14 cellular contexts compared by ENCODE assay signal in the genomic region with DNA sequence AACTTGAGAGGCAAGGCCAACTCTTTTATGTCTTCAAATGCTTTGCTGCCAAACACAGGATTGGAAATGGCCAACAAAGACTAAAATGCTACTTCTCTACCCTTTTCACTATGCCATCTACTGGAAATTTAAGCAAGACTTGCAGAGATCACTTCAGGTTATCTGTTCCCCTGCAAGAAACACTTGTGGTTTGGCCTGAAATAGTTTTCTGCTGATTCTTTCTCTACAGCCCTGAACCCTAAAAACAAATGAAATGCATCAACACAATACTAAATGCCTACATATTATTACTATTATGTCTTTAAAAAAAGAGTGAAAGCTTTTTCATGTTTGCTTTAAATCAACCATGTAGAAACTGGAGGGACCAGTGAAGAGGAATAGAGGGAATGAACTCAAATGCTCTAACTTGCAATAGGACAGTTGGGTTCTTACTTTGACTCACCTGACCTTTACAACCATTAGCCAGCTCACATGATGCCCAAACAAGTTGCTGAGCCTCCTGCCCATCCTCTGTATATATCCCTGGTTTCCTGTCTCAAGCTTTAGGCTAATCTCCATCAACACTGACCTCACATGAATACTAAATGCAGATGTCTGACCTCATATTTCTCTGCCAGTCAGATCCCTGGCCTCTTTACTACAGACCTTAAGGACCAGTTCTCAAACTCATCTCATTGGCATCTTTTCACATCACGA. TPM values are rescaled to one million over a fixed set of nuclear protein-coding genes. Genes with fewer than 3 reads are reported as not detected.
A peak's percentile ranks its signal among the peaks of the same experiment; 100 is the strongest.
DNase-seq lines count a peak whose midpoint lies in the region; ATAC-seq and TF ChIP-seq lines count a peak whose summit lies in the region.
"Had no signal": no experiment of that assay in that cellular context is flagged by ENCODE, and none has a peak within 500 bp of the region (broad histone marks: within the 10 kb centered on the region; RNA-seq: fewer than 3 reads in every experiment).

No MANE protein-coding gene starts in this region.

- H3K4me1 ChIP-seq in Panc1 (ENCODE audit: control insufficient read depth, insufficient read depth, low read length) (peaks cover 2% of the 10 kb centered on the region; the same call in 1 of the 2 replicates), transverse colon (no peaks in the 10 kb centered on the region), trophoblast cell (ENCODE audit: control insufficient read depth in 1 of 2, insufficient read depth in 2 of 2, low read length in 2 of 2) (no peaks in the 10 kb centered on the region)

- no peaks in the 10 kb centered on the region for H3K27me3 Mint-ChIP-seq in activated CD4-positive, alpha-beta T cell treated with anti-CD3 and anti-CD28 coated beads for 36 hours
- no peaks in the 10 kb centered on the region for H3K27me3 Mint-ChIP-seq in stimulated activated naive B cell treated with anti-CD40 and anti-IgM and Interleukin-4, amounts not matched to agents 10 μg/mL and 1 μg/mL and 100 μg/mL, for 72 hours
- H3K27me3 Mint-ChIP-seq: brain had no signal

- WGBS in transverse colon (ENCODE audit: low coverage in 1 of 2), 2 donors = 87 to 89% methylated on average over 1 of the region's 1 CpG
- no CpG with 5 or more reads among the region's 1 CpG for whole genome bisulfite sequencing in trophoblast cell (ENCODE audit: extremely low coverage, insufficient coverage, insufficient read length)

- no peak overlapping the region for H2BK5ac ChIP-seq in trophoblast cell (ENCODE audit: low read depth, low read length, poor library complexity)

- no peaks in the 10 kb centered on the region for H3K36me3 Mint-ChIP-seq in activated CD4-positive, alpha-beta T cell treated with anti-CD3 and anti-CD28 coated beads for 36 hours (ENCODE audit: low read depth)
- H3K36me3 Mint-ChIP-seq in stimulated activated naive B cell treated with anti-CD40 and anti-IgM and Interleukin-4, amounts not matched to agents 10 μg/mL and 1 μg/mL and 100 μg/mL, for 72 hours = peaks cover 0 to 6% of the 10 kb centered on the region in 2 donors
- H3K36me3 Mint-ChIP-seq: brain had no signal

- H2BK120ac ChIP-seq in trophoblast cell (ENCODE audit: insufficient read depth, low read length, poor library complexity) = no peak overlapping the region

- no peaks in the 10 kb centered on the region for H3K27me3 ChIP-seq in Panc1 (ENCODE audit: control insufficient read depth, insufficient read depth, low read length)
- H3K27me3 ChIP-seq in transverse colon = no peaks in the 10 kb centered on the region
- no peaks in the 10 kb centered on the region for H3K27me3 ChIP-seq in trophoblast cell (ENCODE audit: insufficient read depth, low read length)

- DNase-seq in activated CD4-positive, alpha-beta T cell treated with anti-CD3 and anti-CD28 coated beads for 36 hours = no peak
- no peak for DNase-seq in activated CD4-positive, alpha-beta T cell treated with anti-CD3 and anti-CD28 coated beads for 4 hours
- DNase-seq in Panc1 (ENCODE audit: low read depth, low spot score) = no peak
- no peak for DNase-seq in stimulated activated naive B cell treated with anti-CD40 and anti-IgM and Interleukin-4, amounts not matched to agents 10 μg/mL and 1 μg/mL and 100 μg/mL, for 72 hours
- DNase-seq in transverse colon = no peak
- no peak for DNase-seq in trophoblast cell
- DNase-seq: activated CD4-positive, alpha-beta T cell treated with anti-CD3 and anti-CD28 coated beads, Interleukin-2, amount 50 U/mL, for 1 hour; retina; stimulated activated CD4-positive, alpha-beta T cell treated with anti-CD3 and anti-CD28 coated beads, Interleukin-4, amount 100 ng/mL, for 1 hour had no signal

- no peaks in the 10 kb centered on the region for H3K9me3 Mint-ChIP-seq in activated CD4-positive, alpha-beta T cell treated with anti-CD3 and anti-CD28 coated beads for 36 hours (ENCODE audit: low read depth)
- H3K9me3 Mint-ChIP-seq in stimulated activated naive B cell treated with anti-CD40 and anti-IgM and Interleukin-4, amounts not matched to agents 10 μg/mL and 1 μg/mL and 100 μg/mL, for 72 hours = no peaks in the 10 kb centered on the region
- H3K9me3 Mint-ChIP-seq: activated T-helper 2 cell treated with anti-CD3 and anti-CD28 coated beads, Interferon-gamma antibody, Interleukin-2, Interleukin-4, amounts not matched to agents 10 μg/mL and 5 μg/mL and 100 μg/mL, durations not matched to agents 14 hours and 24 hours and 36 hours; brain; T-helper 1 cell treated with Interleukin-12 subunit alpha and Interleukin-12 subunit beta and Interleukin-4 antibody, amounts not matched to agents 30 μg/mL and 1 μg/mL, for 36 hours had no signal

- no peak overlapping the region for H4K91ac ChIP-seq in trophoblast cell (ENCODE audit: low read depth, low read length)

- H3K27ac ChIP-seq in Panc1 (ENCODE audit: low read length) (no peak overlapping the region), transverse colon (no peak overlapping the region), trophoblast cell (ENCODE audit: low read depth, low read length) (no peak overlapping the region)

- no peak overlapping the region for H3K4ac ChIP-seq in trophoblast cell (ENCODE audit: low read depth, low read length)

- H3K9me3 ChIP-seq in Panc1 (ENCODE audit: control insufficient read depth, insufficient read depth, low read depth, low read length) (no peaks in the 10 kb centered on the region), transverse colon (no peaks in the 10 kb centered on the region), trophoblast cell (ENCODE audit: insufficient read depth, low read depth, low read length) (no peaks in the 10 kb centered on the region)

- H3K14ac ChIP-seq in trophoblast cell (ENCODE audit: low read length) = no peak overlapping the region

- no peak overlapping the region for H2AK5ac ChIP-seq in trophoblast cell (ENCODE audit: low read length)

- H3K79me2 ChIP-seq in trophoblast cell (ENCODE audit: control insufficient read depth, insufficient read depth, low read length, poor library complexity) = no peaks in the 10 kb centered on the region

- H3K4me3 Mint-ChIP-seq in activated CD4-positive, alpha-beta T cell treated with anti-CD3 and anti-CD28 coated beads for 36 hours = no peak overlapping the region
- no peak overlapping the region for H3K4me3 Mint-ChIP-seq in stimulated activated naive B cell treated with anti-CD40 and anti-IgM and Interleukin-4, amounts not matched to agents 10 μg/mL and 1 μg/mL and 100 μg/mL, for 72 hours
- H3K4me3 Mint-ChIP-seq: brain; T-helper 1 cell treated with Interleukin-12 subunit alpha and Interleukin-12 subunit beta and Interleukin-4 antibody, amounts not matched to agents 30 μg/mL and 1 μg/mL, for 36 hours had no signal

- peak; percentile 63 for ATAC-seq in activated CD4-positive, alpha-beta T cell treated with anti-CD3 and anti-CD28 coated beads for 36 hours
- ATAC-seq in Panc1 (0 out of 2 replicates have a peak, but pooled peaks have one; percentile 16), esophagus mucosa (peak; percentile 40), GM19467 (IDR thresholded peaks at IDR 0.05; ENCODE audit: unreplicated experiment) (no peak)
- ATAC-seq in stimulated activated naive B cell treated with anti-CD40 and anti-IgM and Interleukin-4, amounts not matched to agents 10 μg/mL and 1 μg/mL and 100 μg/mL, for 72 hours (replicated peaks) = peak; percentile 83 to 84

- H2BK12ac ChIP-seq in trophoblast cell (ENCODE audit: low read length) = no peak overlapping the region

- H4K8ac ChIP-seq in trophoblast cell (ENCODE audit: low read depth, low read length) = no peak overlapping the region

- TF ChIP-seq POLR2A in transverse colon (IDR thresholded peaks at IDR 0.05) = no peak

- H3K36me3 ChIP-seq in Panc1 (ENCODE audit: control insufficient read depth, insufficient read depth, low read length) (no peaks in the 10 kb centered on the region), transverse colon (no peaks in the 10 kb centered on the region), trophoblast cell (ENCODE audit: control insufficient read depth in 1 of 2, insufficient read depth in 2 of 2, low read length in 2 of 2) (no peaks in the 10 kb centered on the region)

- no peaks in the 10 kb centered on the region for H3K79me1 ChIP-seq in trophoblast cell (ENCODE audit: low read length)

- no peak overlapping the region for H3K4me3 ChIP-seq in Panc1 (ENCODE audit: low read depth in 2 of 2, low read length in 2 of 2)
- H3K4me3 ChIP-seq in transverse colon = no peak overlapping the region
- no peak overlapping the region for H3K4me3 ChIP-seq in trophoblast cell (ENCODE audit: low read depth, low read length)

- peaks cover 19% of the 10 kb centered on the region for H3K4me1 Mint-ChIP-seq in activated CD4-positive, alpha-beta T cell treated with anti-CD3 and anti-CD28 coated beads for 36 hours
- peaks cover 6 to 23% of the 10 kb centered on the region in 2 donors for H3K4me1 Mint-ChIP-seq in stimulated activated naive B cell treated with anti-CD40 and anti-IgM and Interleukin-4, amounts not matched to agents 10 μg/mL and 1 μg/mL and 100 μg/mL, for 72 hours
- H3K4me1 Mint-ChIP-seq: brain had no signal

- no peak overlapping the region for H3K27ac Mint-ChIP-seq in activated CD4-positive, alpha-beta T cell treated with anti-CD3 and anti-CD28 coated beads for 36 hours
- peak overlapping the region; percentile 80 for H3K27ac Mint-ChIP-seq in stimulated activated naive B cell treated with anti-CD40 and anti-IgM and Interleukin-4, amounts not matched to agents 10 μg/mL and 1 μg/mL and 100 μg/mL, for 72 hours
- H3K27ac Mint-ChIP-seq: T-helper 1 cell treated with Interleukin-12 subunit alpha and Interleukin-12 subunit beta and Interleukin-4 antibody, amounts not matched to agents 30 μg/mL and 1 μg/mL, for 36 hours had no signal

- TF ChIP-seq CTCF in Panc1 (IDR thresholded peaks at IDR 0.05) (no peak), transverse colon (IDR thresholded peaks at IDR 0.05) (no peak)

- H3K9ac ChIP-seq in trophoblast cell (ENCODE audit: low read length) = no peak overlapping the region

- H3K23ac ChIP-seq in trophoblast cell (ENCODE audit: low read length) = no peak overlapping the region

- no peak overlapping the region for H3K4me2 ChIP-seq in trophoblast cell (ENCODE audit: low read length)

- CTCF ChIA-PET in activated CD4-positive, alpha-beta T cell treated with anti-CD3 and anti-CD28 coated beads for 36 hours (lab: Charles Lee) = interaction anchor here (0.5 to 0.7 kb wide), 2 partner anchors 14 to 191 kb away, joined by 3 to 5 read pairs; no protein-coding TSS in a partner anchor
- CTCF ChIA-PET in Panc1 (lab: Charles Lee) = no interaction called here

- no peak overlapping the region for H2AFZ ChIP-seq in trophoblast cell (ENCODE audit: insufficient read depth, low read length, poor library complexity)

- no TSS peak for BruUV-seq in Panc1 (replicated peaks; lab: Mats Ljungman, UMichigan)

- H3K18ac ChIP-seq in trophoblast cell (ENCODE audit: low read length) = no peak overlapping the region

- intact Hi-C loops in activated CD4-positive, alpha-beta T cell treated with anti-CD3 and anti-CD28 coated beads for 36 hours (cut with DNase I, micrococcal nuclease) = loop anchor here in 1 of 2 experiments (1.0 kb wide), 1 partner anchor 12 kb away; no protein-coding TSS in a partner anchor
- intact Hi-C loops in Panc1 (cut with micrococcal nuclease; ENCODE audit: unreplicated experiment) (no loop called here), transverse colon (cut with DNase I; ENCODE audit: low total_unique reads) (no loop called here)

- H4K12ac ChIP-seq in trophoblast cell (ENCODE audit: low read depth, low read length) = no peak overlapping the region

- in situ Hi-C loops in Panc1 (cut with HindIII; ENCODE audit: low pct_unique_long_range_greater_than_20kb, low sequenced_read_pairs) (no loop called here), transverse colon (cut with MboI; ENCODE audit: low pct_ligation_motif_present in 1 of 4, low pct_unique_long_range_greater_than_20kb in 1 of 4, low sequenced_read_pairs in 3 of 4) (no loop called here)

- TF ChIP-seq EP300 in transverse colon (IDR thresholded peaks at IDR 0.05; ENCODE audit: low read depth) = no peak

- POLR2A ChIA-PET in activated CD4-positive, alpha-beta T cell treated with anti-CD3 and anti-CD28 coated beads for 36 hours (lab: Charles Lee) = no interaction called here
- POLR2A ChIA-PET in Panc1 (lab: Charles Lee) = interaction anchor here (0.6 kb wide), 1 partner anchor 32 kb away, joined by 5 read pairs; no protein-coding TSS in a partner anchor

RNA-seq across cellular contexts. Expression of a gene that starts 17.5 kb away (rescaled TPM):
- total RNA-seq in activated CD4-positive, alpha-beta T cell treated with anti-CD3 and anti-CD28 coated beads for 36 hours = 10 to 100 TPM; 20.2 to 23.1 TPM
- 50.0 TPM for total RNA-seq in Panc1 (2021; ENCODE audit: unreplicated experiment)
- 33.9 TPM for polyA plus RNA-seq in Panc1 (2012; ENCODE audit: insufficient read length)
- total RNA-seq in esophagus mucosa = 27.5 TPM
- total RNA-seq in transverse colon = 10 to 100 TPM; 11.2 to 36.4 (median 17.0) TPM
- 33.7 and 34.1 TPM in 2 replicates for polyA plus RNA-seq in trophoblast cell (2013)

RNA-seq across cellular contexts. Expression of a gene that starts 57.6 kb away (rescaled TPM):
- 100 to 1,000 TPM; 370 to 508 TPM for total RNA-seq in activated CD4-positive, alpha-beta T cell treated with anti-CD3 and anti-CD28 coated beads for 36 hours
- total RNA-seq in Panc1 (2021; ENCODE audit: unreplicated experiment) (683 TPM), esophagus mucosa (392 TPM), transverse colon (100 to 1,000 TPM in 3 of 4 donors, 10 to 100 TPM in 1; 84.0 to 189 (median 145) TPM)
- polyA plus RNA-seq in Panc1 (2012; ENCODE audit: insufficient read length) = 719 TPM
- 327 and 332 TPM in 2 replicates for polyA plus RNA-seq in trophoblast cell (2013)
